In genomic region chr1:202176949-202177927, GRCh38 we compare ENCODE assay signal across 25 cellular contexts. TPM values are rescaled to one million over a fixed set of nuclear protein-coding genes. Genes with fewer than 3 reads are reported as not detected.
"Had no signal": no experiment of that assay in that cellular context is flagged by ENCODE, and none has a peak within 500 bp of the region (broad histone marks: within the 10 kb centered on the region; RNA-seq: fewer than 3 reads in every experiment).

No MANE protein-coding gene starts in this region.

- H3K4me3 Mint-ChIP-seq: activated B cell treated with CpG ODN at 0.5 μM for 24 hours; activated CD4-positive, alpha-beta memory T cell treated with anti-CD3 and anti-CD28 coated beads, Interleukin-2, amount 10 ng/mL, durations not matched to agents 7 days and 5 days; activated CD8-positive, alpha-beta memory T cell treated with anti-CD3 and anti-CD28 coated beads, Interleukin-2, amount 10 ng/mL, durations not matched to agents 7 days and 5 days; activated naive CD8-positive, alpha-beta T cell treated with anti-CD3 and anti-CD28 coated beads for 36 hours; effector memory CD8-positive, alpha-beta T cell; nephron had no signal

- ATAC-seq: activated CD8-positive, alpha-beta memory T cell treated with anti-CD3 and anti-CD28 coated beads, Interleukin-2, amount 10 ng/mL, durations not matched to agents 7 days and 5 days; effector memory CD8-positive, alpha-beta T cell; foreskin keratinocyte; left lobe of liver had no signal

- H3K4me1 Mint-ChIP-seq: activated CD4-positive, alpha-beta memory T cell treated with anti-CD3 and anti-CD28 coated beads, Interleukin-2, amount 10 ng/mL, durations not matched to agents 7 days and 5 days; activated naive CD8-positive, alpha-beta T cell treated with anti-CD3 and anti-CD28 coated beads for 36 hours; nephron had no signal

- H3K27ac ChIP-seq: cardiac muscle cell, foreskin keratinocyte, right atrium auricular region, thyroid gland had no signal

- DNase-seq: activated B cell treated with CpG ODN at 0.5 μM for 24 hours; activated CD4-positive, alpha-beta memory T cell treated with anti-CD3 and anti-CD28 coated beads, Interleukin-2, amount 10 ng/mL, durations not matched to agents 7 days and 5 days; activated CD4-positive, alpha-beta T cell treated with anti-CD3 and anti-CD28 coated beads for 48 hours; activated CD8-positive, alpha-beta memory T cell treated with anti-CD3 and anti-CD28 coated beads, Interleukin-2, amount 10 ng/mL, durations not matched to agents 7 days and 5 days; activated naive CD4-positive, alpha-beta T cell; activated naive CD8-positive, alpha-beta T cell treated with anti-CD3 and anti-CD28 coated beads for 36 hours; amniotic stem cell; effector memory CD8-positive, alpha-beta T cell; foreskin keratinocyte; hypothalamus; midbrain; occipital lobe; stimulated activated CD4-positive, alpha-beta T cell treated with anti-CD3 and anti-CD28 coated beads, Interleukin-2, amount 100 ng/mL, for 24 hours; stimulated activated naive CD4-positive, alpha-beta T cell treated with Interleukin-2 at 50 U/mL for 16 hours; thyroid gland had no signal

- H3K36me3 ChIP-seq: cardiac muscle cell, right atrium auricular region, thyroid gland had no signal

- H3K27ac Mint-ChIP-seq: activated B cell treated with CpG ODN at 0.5 μM for 24 hours; activated CD4-positive, alpha-beta memory T cell treated with anti-CD3 and anti-CD28 coated beads, Interleukin-2, amount 10 ng/mL, durations not matched to agents 7 days and 5 days; activated CD8-positive, alpha-beta memory T cell treated with anti-CD3 and anti-CD28 coated beads, Interleukin-2, amount 10 ng/mL, durations not matched to agents 7 days and 5 days; activated naive CD8-positive, alpha-beta T cell treated with anti-CD3 and anti-CD28 coated beads for 36 hours; effector memory CD8-positive, alpha-beta T cell; nephron had no signal

- H3K27me3 ChIP-seq: cardiac muscle cell, right atrium auricular region, thyroid gland had no signal

- H3K27me3 Mint-ChIP-seq: activated CD4-positive, alpha-beta memory T cell treated with anti-CD3 and anti-CD28 coated beads, Interleukin-2, amount 10 ng/mL, durations not matched to agents 7 days and 5 days; activated CD8-positive, alpha-beta memory T cell treated with anti-CD3 and anti-CD28 coated beads, Interleukin-2, amount 10 ng/mL, durations not matched to agents 7 days and 5 days; activated naive CD8-positive, alpha-beta T cell treated with anti-CD3 and anti-CD28 coated beads for 36 hours; effector memory CD8-positive, alpha-beta T cell had no signal

- H3K9me3 Mint-ChIP-seq: activated B cell treated with CpG ODN at 0.5 μM for 24 hours; activated CD4-positive, alpha-beta memory T cell treated with anti-CD3 and anti-CD28 coated beads, Interleukin-2, amount 10 ng/mL, durations not matched to agents 7 days and 5 days; activated naive CD8-positive, alpha-beta T cell treated with anti-CD3 and anti-CD28 coated beads for 36 hours; effector memory CD8-positive, alpha-beta T cell; nephron had no signal

- H3K4me3 ChIP-seq: cardiac muscle cell, lung, right atrium auricular region, thyroid gland had no signal

- H3K9me3 ChIP-seq: right atrium auricular region, thyroid gland had no signal

- H3K36me3 Mint-ChIP-seq: activated CD8-positive, alpha-beta memory T cell treated with anti-CD3 and anti-CD28 coated beads, Interleukin-2, amount 10 ng/mL, durations not matched to agents 7 days and 5 days; activated naive CD8-positive, alpha-beta T cell treated with anti-CD3 and anti-CD28 coated beads for 36 hours had no signal

- H3K4me1 ChIP-seq: foreskin keratinocyte, right atrium auricular region, thyroid gland had no signal

RNA-seq across cellular contexts. Expression of gene LGR6, which starts 16.4 kb away (rescaled TPM):
- total RNA-seq: activated B cell treated with CpG ODN at 0.5 μM for 24 hours, cardiac muscle cell, dermis microvascular lymphatic vessel endothelial cell, fibroblast of lung, subcutaneous adipose tissue had no signal

RNA-seq across cellular contexts. Expression of gene PTPN7, which starts 16.8 kb away (rescaled TPM):
- total RNA-seq: cardiac muscle cell, fibroblast of lung, foreskin keratinocyte, progenitor cell of endocrine pancreas had no signal
- polyA plus RNA-seq: cardiac muscle cell, fibroblast of lung, foreskin keratinocyte had no signal

RNA-seq across cellular contexts. Expression of gene GPR37L1, which starts 54.5 kb away (rescaled TPM):
- total RNA-seq: activated B cell treated with CpG ODN at 0.5 μM for 24 hours; activated CD4-positive, alpha-beta memory T cell treated with anti-CD3 and anti-CD28 coated beads, Interleukin-2, amount 10 ng/mL, durations not matched to agents 7 days and 5 days; activated CD8-positive, alpha-beta memory T cell treated with anti-CD3 and anti-CD28 coated beads, Interleukin-2, amount 10 ng/mL, durations not matched to agents 7 days and 5 days; activated naive CD8-positive, alpha-beta T cell treated with anti-CD3 and anti-CD28 coated beads for 36 hours; cardiac muscle cell; dermis microvascular lymphatic vessel endothelial cell; fibroblast of lung; foreskin keratinocyte; left lobe of liver; progenitor cell of endocrine pancreas had no signal
- polyA plus RNA-seq: cardiac muscle cell, fibroblast of lung, keratinocyte had no signal
